In the genomic region with DNA sequence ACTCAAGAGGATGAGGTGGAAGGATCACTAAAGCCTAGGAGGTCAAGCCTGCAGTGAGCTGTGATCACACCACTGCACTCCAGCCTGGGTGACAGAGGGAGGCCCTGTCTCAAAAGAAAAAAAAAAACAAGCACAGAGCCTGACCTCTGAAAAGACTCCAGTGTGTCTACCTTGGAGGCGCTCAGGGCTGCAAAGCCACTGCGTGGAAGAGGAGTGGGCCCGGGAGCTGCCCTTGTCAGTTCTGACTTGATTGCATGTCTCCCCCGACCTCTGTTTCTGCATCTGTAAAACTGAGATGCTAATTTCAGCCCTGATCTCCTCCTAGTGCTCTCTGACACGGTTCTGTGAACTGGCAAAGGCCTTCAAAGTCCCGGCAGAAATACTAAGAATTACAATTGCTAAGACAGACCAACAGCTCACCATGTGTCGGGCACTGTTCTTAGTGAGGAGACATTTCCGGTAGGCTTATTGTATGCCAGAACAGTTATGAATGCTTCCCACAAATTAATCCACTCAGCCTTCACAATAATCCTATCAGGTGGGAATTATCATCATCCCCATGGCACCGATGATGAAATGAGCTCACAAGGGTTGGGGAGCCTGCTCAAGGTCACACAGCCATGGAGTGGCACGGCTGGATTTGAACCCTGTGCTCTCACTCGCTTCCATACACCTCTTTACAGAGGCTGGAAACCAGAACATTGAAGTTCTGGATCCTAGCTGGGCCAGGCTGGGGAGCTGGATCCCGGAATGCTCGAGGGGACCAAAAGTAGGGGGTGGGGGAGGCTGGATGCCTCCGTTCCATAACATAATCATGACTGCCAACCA, we compare ENCODE assay signal across 9 cellular contexts. TPM values are rescaled to one million over a fixed set of nuclear protein-coding genes. Genes with fewer than 3 reads are reported as not detected.
DNase-seq lines count a peak whose midpoint lies in the region; ATAC-seq and TF ChIP-seq lines count a peak whose summit lies in the region.
"Had no signal": no experiment of that assay in that cellular context is flagged by ENCODE, and none has a peak within 500 bp of the region (broad histone marks: within the 10 kb centered on the region; RNA-seq: fewer than 3 reads in every experiment).

No MANE protein-coding gene starts in this region.

- no peaks in the 10 kb centered on the region for H3K9me2 ChIP-seq in GM23248 (ENCODE audit: insufficient read depth)

- peaks cover 0 to 5% (median 0%) of the 10 kb centered on the region in 5 experiments for H3K9me3 Mint-ChIP-seq in brain
- H3K9me3 Mint-ChIP-seq in naive thymus-derived CD4-positive, alpha-beta T cell: peaks cover 0 to 3% (median 0%) of the 10 kb centered on the region in 11 donors

- peak overlapping the region in 2 of 5 experiments; percentile 23 to 55 for H3K4me3 Mint-ChIP-seq in brain
- H3K4me3 Mint-ChIP-seq in naive thymus-derived CD4-positive, alpha-beta T cell: peak overlapping the region in 6 of 10 donors; percentile 10 to 91 (median 76)

- H3K4me3 ChIP-seq in A673 (ENCODE audit: low read depth, low read length, poor library complexity, severe bottlenecking) (no peak overlapping the region), GM23248 (no peak overlapping the region), mammary epithelial cell (replicated peaks in 1 of 3; ENCODE audit: insufficient read depth in 1 of 3, low read depth in 2 of 3, low read length in 3 of 3) (no peak overlapping the region)
- H3K4me3 ChIP-seq in naive thymus-derived CD4-positive, alpha-beta T cell (ENCODE audit: low read length): no peak overlapping the region

- no peaks in the 10 kb centered on the region for H3K36me3 Mint-ChIP-seq in brain
- H3K36me3 Mint-ChIP-seq in naive thymus-derived CD4-positive, alpha-beta T cell: peaks cover 0 to 7% (median 0%) of the 10 kb centered on the region in 5 donors

- H3K27ac Mint-ChIP-seq in brain: peak overlapping the region in 4 of 5 experiments; percentile 34 to 99 (median 76)
- peak overlapping the region in 3 of 9 donors; percentile 59 to 98 (median 64) for H3K27ac Mint-ChIP-seq in naive thymus-derived CD4-positive, alpha-beta T cell

- no peaks in the 10 kb centered on the region for H3K9me3 ChIP-seq in A673 (ENCODE audit: low read depth, low read length, poor library complexity, severe bottlenecking)
- no peaks in the 10 kb centered on the region for H3K9me3 ChIP-seq in GM23248 (ENCODE audit: low read depth)
- no peaks in the 10 kb centered on the region for H3K9me3 ChIP-seq in naive thymus-derived CD4-positive, alpha-beta T cell (ENCODE audit: control insufficient read depth in 2 of 3, low read length in 3 of 3)
- H3K9me3 ChIP-seq in mammary epithelial cell (replicated peaks; ENCODE audit: insufficient read depth, low read length): no peaks in the 10 kb centered on the region

- no peak for TF ChIP-seq CTCF in A673 (conservative IDR thresholded peaks at IDR 0.05; ENCODE audit: low read depth, low read length)
- no peak for TF ChIP-seq CTCF in brain (conservative IDR thresholded peaks at IDR 0.05)
- TF ChIP-seq CTCF in mammary epithelial cell (conservative IDR thresholded peaks at IDR 0.05 in 1 of 2, IDR thresholded peaks at IDR 0.05 in 1 of 2; ENCODE audit: extremely low read depth in 1 of 2, insufficient read depth in 1 of 2, low read depth in 1 of 2, low read length in 2 of 2): no peak

- H3K36me3 ChIP-seq in A673 (ENCODE audit: insufficient read depth, low read length, poor library complexity, severe bottlenecking) (no peaks in the 10 kb centered on the region), GM23248 (ENCODE audit: low read depth) (no peaks in the 10 kb centered on the region), mammary epithelial cell (ENCODE audit: insufficient read depth, low read length) (no peaks in the 10 kb centered on the region)
- H3K36me3 ChIP-seq in naive thymus-derived CD4-positive, alpha-beta T cell (ENCODE audit: control insufficient read depth in 2 of 3, insufficient read depth in 3 of 3, low read length in 3 of 3): peaks cover 0 to 22% (median 0%) of the 10 kb centered on the region in 3 experiments

- DNase-seq in A673 (ENCODE audit: low spot score) (peak; percentile 66), GM23248 (peak; percentile 46), T-helper 2 cell (no peak), mammary epithelial cell (no peak), ecto neural progenitor cell (ENCODE audit: low spot score) (no peak)
- no peak for DNase-seq in naive thymus-derived CD4-positive, alpha-beta T cell
- DNase-seq: activated CD4-positive, alpha-beta T cell treated with anti-CD3 and anti-CD28 coated beads, Interleukin-2, amount 50 U/mL, for 48 hours had no signal

- peaks cover 6% of the 10 kb centered on the region; the same call in 1 of the 2 replicates for H3F3A ChIP-seq in GM23248 (ENCODE audit: insufficient read depth)

- peak overlapping the region; percentile 70 for H3K27ac ChIP-seq in A673 (ENCODE audit: low read depth, low read length, poor library complexity, severe bottlenecking)
- H3K27ac ChIP-seq in GM23248: peak overlapping the region; percentile 18; the same call in 1 of the 2 replicates
- H3K27ac ChIP-seq in naive thymus-derived CD4-positive, alpha-beta T cell (ENCODE audit: low read depth, low read length): no peak overlapping the region
- H3K27ac ChIP-seq in mammary epithelial cell (ENCODE audit: insufficient read depth, low read depth, low read length): no peak overlapping the region

- WGBS in GM23248 (ENCODE audit: low coverage in 1 of 2, low lambda C conversion rate in 2 of 2, missing lambda C conversion rate in 2 of 2), 2 experiments: 55 to 57% methylated on average over 14 of the region's 14 CpGs
- 80% methylated on average over 14 of the region's 14 CpGs for WGBS in mammary epithelial cell (ENCODE audit: low coverage, missing lambda C conversion rate)

- CTCF ChIA-PET in A673 (lab: Charles Lee) (no interaction called here), mammary epithelial cell (lab: Charles Lee; ENCODE audit: low non-redundant PET) (no interaction called here)
- CTCF ChIA-PET in naive thymus-derived CD4-positive, alpha-beta T cell (lab: Charles Lee): interaction anchor here (0.7 kb wide), 1 partner anchor 63 kb away, joined by 3 read pairs; a partner anchor contains a TSS

- intact Hi-C loops in A673 (cut with micrococcal nuclease; ENCODE audit: unreplicated experiment) (loop anchor here (10.0 kb wide), 1 partner anchor 137 kb away; no protein-coding TSS in a partner anchor), mammary epithelial cell (cut with micrococcal nuclease) (loop anchor here (5.0 kb wide), 1 partner anchor 66 kb away; a partner anchor contains a TSS)
- intact Hi-C loops in naive thymus-derived CD4-positive, alpha-beta T cell (cut with micrococcal nuclease): loop anchor here (10.0 kb wide), 4 partner anchors 137 to 1157 kb away; a partner anchor contains a TSS

- no peak overlapping the region for H2AFZ ChIP-seq in GM23248
- no peak overlapping the region for H2AFZ ChIP-seq in mammary epithelial cell (ENCODE audit: low read depth, low read length)

- H3K9ac ChIP-seq in GM23248 (peak overlapping the region; percentile 33; the same call in 1 of the 2 replicates), mammary epithelial cell (ENCODE audit: insufficient read depth, low read length) (no peak overlapping the region)

- H3K79me2 ChIP-seq in GM23248 (ENCODE audit: insufficient read depth) (peaks cover 84% of the 10 kb centered on the region), mammary epithelial cell (ENCODE audit: insufficient read depth, low read length) (peaks cover 85% of the 10 kb centered on the region)

- H4K20me1 ChIP-seq in GM23248 (ENCODE audit: insufficient read depth) (no peaks in the 10 kb centered on the region), mammary epithelial cell (ENCODE audit: insufficient read depth, low read length) (no peaks in the 10 kb centered on the region)

- in situ Hi-C loops in GM23248 (cut with MboI) (no loop called here), mammary epithelial cell (cut with MboI; ENCODE audit: low sequenced_read_pairs in 2 of 2) (no loop called here)

- POLR2A ChIA-PET in A673 (lab: Charles Lee; ENCODE audit: low non-redundant PET): interaction anchor here (0.7 kb wide), 1 partner anchor 120 kb away, joined by 5 read pairs; no protein-coding TSS in a partner anchor
- POLR2A ChIA-PET in naive thymus-derived CD4-positive, alpha-beta T cell (lab: Charles Lee): interaction anchor here (0.6 to 1.1 kb wide), 3 partner anchors 15 to 1349 kb away, joined by 3 to 4 read pairs (median 3); no protein-coding TSS in a partner anchor

- H3K4me1 Mint-ChIP-seq in brain: peaks cover 88% of the 10 kb centered on the region
- peaks cover 50 to 90% (median 75%) of the 10 kb centered on the region in 7 donors for H3K4me1 Mint-ChIP-seq in naive thymus-derived CD4-positive, alpha-beta T cell

- H3K27me3 Mint-ChIP-seq in brain: peaks cover 13% of the 10 kb centered on the region
- peaks cover 0 to 2% (median 0%) of the 10 kb centered on the region in 5 donors for H3K27me3 Mint-ChIP-seq in naive thymus-derived CD4-positive, alpha-beta T cell

- H3K4me1 ChIP-seq in A673 (ENCODE audit: insufficient read depth, low read length, poor library complexity, severe bottlenecking) (peaks cover 65% of the 10 kb centered on the region), GM23248 (ENCODE audit: insufficient read depth) (peaks cover 57% of the 10 kb centered on the region), mammary epithelial cell (ENCODE audit: insufficient read depth, low read length) (peaks cover 32% of the 10 kb centered on the region)
- peaks cover 21 to 70% of the 10 kb centered on the region in 2 donors for H3K4me1 ChIP-seq in naive thymus-derived CD4-positive, alpha-beta T cell (ENCODE audit: control insufficient read depth in 2 of 2, insufficient read depth in 2 of 2, low read length in 2 of 2)

- dilution Hi-C loops in mammary epithelial cell (cut with HindIII; ENCODE audit: low sequenced_read_pairs): no loop called here

- no peak for ATAC-seq in naive thymus-derived CD4-positive, alpha-beta T cell
- ATAC-seq in HG03565 (IDR thresholded peaks at IDR 0.05; ENCODE audit: unreplicated experiment): no peak

- H3K4me2 ChIP-seq in GM23248 (ENCODE audit: unreplicated experiment) (no peak overlapping the region), mammary epithelial cell (ENCODE audit: insufficient read depth, low read depth, low read length) (no peak overlapping the region)

- BruUV-seq in A673 (replicated peaks; lab: Mats Ljungman, UMichigan) (no TSS peak), mammary epithelial cell (replicated peaks; lab: Mats Ljungman, UMichigan) (no TSS peak)

- H3K27me3 ChIP-seq in A673 (replicated peaks; ENCODE audit: insufficient read depth, low read depth, low read length, poor library complexity) (no peaks in the 10 kb centered on the region), GM23248 (replicated peaks; ENCODE audit: insufficient read depth) (no peaks in the 10 kb centered on the region), mammary epithelial cell (ENCODE audit: insufficient read depth, low read length) (no peaks in the 10 kb centered on the region)
- no peaks in the 10 kb centered on the region for H3K27me3 ChIP-seq in naive thymus-derived CD4-positive, alpha-beta T cell (ENCODE audit: control insufficient read depth in 2 of 2, insufficient read depth in 2 of 2, low read length in 2 of 2)

RNA-seq across cellular contexts. Expression of a gene that starts 3.5 kb away (rescaled TPM):
- total RNA-seq in A673 (2021) (146 and 151 TPM in 2 replicates), mammary epithelial cell (100 to 1,000 TPM in 1 of 2 donors, 10 to 100 TPM in 1; 87.5 to 124 TPM)
- total RNA-seq in GM23248 (2014; rRNA removed; shearing (Covaris generic)): 123 and 145 TPM in 2 replicates
- polyA plus RNA-seq in GM23248 (2016; fragmentation: Nextera tagmentation; extraction: Ambion mirVana) (41.5 and 42.5 TPM in 2 replicates), brain (ENCODE audit: insufficient read depth, low read depth, low replicate concordance) (77.4 TPM), mammary epithelial cell (116 TPM)
- total RNA-seq in naive thymus-derived CD4-positive, alpha-beta T cell: 100 to 1,000 TPM; 149 to 220 (median 183) TPM
- polyA plus RNA-seq in naive thymus-derived CD4-positive, alpha-beta T cell: 10 to 100 TPM; 22.5 to 38.4 TPM
- polyA minus RNA-seq in mammary epithelial cell: 261 TPM

RNA-seq across cellular contexts. Expression of a gene that starts 55.1 kb away (rescaled TPM):
- total RNA-seq in A673 (2021): 0.45 TPM in 1 of 2 replicates, not detected in the other
- total RNA-seq in GM23248 (2014; rRNA removed; shearing (Covaris generic)): not detected in 2 replicates
- polyA plus RNA-seq in GM23248 (2016; fragmentation: Nextera tagmentation; extraction: Ambion mirVana): 0.19 and 0.23 TPM in 2 replicates
- 9.7 TPM for polyA plus RNA-seq in brain (ENCODE audit: insufficient read depth, low read depth, low replicate concordance)
- 1 to 10 TPM in 4 of 5 experiments, under 1 TPM in 1; 0.29 to 2.5 (median 1.5) TPM for total RNA-seq in naive thymus-derived CD4-positive, alpha-beta T cell
- polyA plus RNA-seq in naive thymus-derived CD4-positive, alpha-beta T cell: not detected
- under 1 TPM in 1 of 2 donors, not detected in 1; 0.26 TPM for total RNA-seq in mammary epithelial cell
- polyA plus RNA-seq in mammary epithelial cell: not detected
- polyA minus RNA-seq in mammary epithelial cell: not detected

Comparison
In these comparisons a context has a peak if more than half of its experiments do, and no peak if none do; other contexts are left out.
1. DNase-seq: peak in A673 (single experiment) and GM23248 (single experiment); none in naive thymus-derived CD4-positive, alpha-beta T cell (0 of 9), T-helper 2 cell (0 of 5), mammary epithelial cell (single experiment) and ecto neural progenitor cell (single experiment).
2. H3K27ac ChIP-seq: peak in A673 (single experiment) and GM23248 (single experiment); none in naive thymus-derived CD4-positive, alpha-beta T cell (single experiment) and mammary epithelial cell (single experiment).